ENCODE assay signal across 9 cellular contexts in genomic region chr6:129708496-129709216, GRCh38. TPM values are rescaled to one million over a fixed set of nuclear protein-coding genes. Genes with fewer than 3 reads are reported as not detected.
DNase-seq lines count a peak whose midpoint lies in the region; ATAC-seq and TF ChIP-seq lines count a peak whose summit lies in the region.
"Had no signal": no experiment of that assay in that cellular context is flagged by ENCODE, and none has a peak within 500 bp of the region (broad histone marks: within the 10 kb centered on the region; RNA-seq: fewer than 3 reads in every experiment).

No MANE protein-coding gene starts in this region.

- H3K4me3 ChIP-seq in GM08714 (ENCODE audit: low read length) (peak overlapping the region; percentile 89), SK-N-MC (peak overlapping the region; percentile 86), esophagus squamous epithelium (peak overlapping the region in 3 of 4 donors; percentile 59 to 78 (median 62)), gastrocnemius medialis (peak overlapping the region; percentile 62 to 84 (median 71)), Karpas-422 (ENCODE audit: low read length) (no peak overlapping the region)

- H2AFZ ChIP-seq in Karpas-422 (ENCODE audit: low read length) = no peak overlapping the region

- DNase-seq in SK-N-MC (ENCODE audit: low read depth, low spot score) = no peak
- DNase-seq in esophagus squamous epithelium (lab: John Stamatoyannopoulos, UW) = no peak
- DNase-seq in gastrocnemius medialis = no peak
- no peak for DNase-seq in ureter (ENCODE audit: low spot score)
- no peak for DNase-seq in Karpas-422
- no peak for DNase-seq in NCI-H2081 treated with DMSO at 0.1 percent for 48 hours (lab: John Stamatoyannopoulos, UW)
- DNase-seq: stimulated activated CD4-positive, alpha-beta T cell treated with anti-CD3 and anti-CD28 coated beads, Interleukin-4, amount 100 ng/mL, for 1 hour had no signal

- TF ChIP-seq CTCF in esophagus squamous epithelium (IDR thresholded peaks at IDR 0.05) (no peak), gastrocnemius medialis (IDR thresholded peaks at IDR 0.05 in 4 of 5, conservative IDR thresholded peaks at IDR 0.05 in 1 of 5) (no peak)

- H3K36me3 ChIP-seq in SK-N-MC (ENCODE audit: insufficient read depth, low read length) (no peaks in the 10 kb centered on the region), esophagus squamous epithelium (no peaks in the 10 kb centered on the region), gastrocnemius medialis (peaks cover 0 to 5% of the 10 kb centered on the region in 2 donors), Karpas-422 (ENCODE audit: insufficient read depth, low read length) (no peaks in the 10 kb centered on the region)

- H4K20me1 ChIP-seq in Karpas-422 (ENCODE audit: insufficient read depth, low read depth, low read length) = no peaks in the 10 kb centered on the region

- H3K4me2 ChIP-seq in Karpas-422 (ENCODE audit: low read depth, low read length, poor library complexity, severe bottlenecking) = no peak overlapping the region

- in situ Hi-C loops in gastrocnemius medialis (cut with MboI; ENCODE audit: low sequenced_read_pairs in 4 of 4) = no loop called here

- H3K4me1 ChIP-seq in esophagus squamous epithelium (peaks cover 7 to 33% (median 11%) of the 10 kb centered on the region in 3 donors), gastrocnemius medialis (peaks cover 26 to 43% of the 10 kb centered on the region in 2 donors), Karpas-422 (ENCODE audit: low read length) (peaks cover 12% of the 10 kb centered on the region)

- H3K27me3 ChIP-seq in esophagus squamous epithelium (no peaks in the 10 kb centered on the region), gastrocnemius medialis (no peaks in the 10 kb centered on the region), Karpas-422 (ENCODE audit: low read length) (no peaks in the 10 kb centered on the region)

- H3K79me2 ChIP-seq in Karpas-422 (ENCODE audit: low read length) = no peaks in the 10 kb centered on the region

- H3K9ac ChIP-seq in SK-N-MC (ENCODE audit: insufficient read length) = peak overlapping the region; percentile 70
- no peak overlapping the region for H3K9ac ChIP-seq in Karpas-422 (ENCODE audit: low read length)

- H3K9me3 ChIP-seq in SK-N-MC (ENCODE audit: low read depth, low read length) (no peaks in the 10 kb centered on the region), esophagus squamous epithelium (no peaks in the 10 kb centered on the region), gastrocnemius medialis (no peaks in the 10 kb centered on the region), Karpas-422 (ENCODE audit: low read length) (no peaks in the 10 kb centered on the region)

- peak overlapping the region; percentile 76; the same call in 1 of the 2 replicates for H3K27ac ChIP-seq in SK-N-MC
- H3K27ac ChIP-seq in esophagus squamous epithelium = peak overlapping the region in 3 of 4 donors; percentile 41 to 89 (median 87)
- H3K27ac ChIP-seq in gastrocnemius medialis = peak overlapping the region; percentile 83 to 92 (median 88)
- no peak overlapping the region for H3K27ac ChIP-seq in Karpas-422 (ENCODE audit: low read length)

- intact Hi-C loops in esophagus squamous epithelium (cut with DNase I) = no loop called here
- intact Hi-C loops in gastrocnemius medialis (cut with DNase I; ENCODE audit: low total_unique reads) = loop anchor here (2.0 kb wide), 1 partner anchor 24 kb away; no protein-coding TSS in a partner anchor

- TF ChIP-seq POLR2A in esophagus squamous epithelium (IDR thresholded peaks at IDR 0.05) = no peak
- no peak for TF ChIP-seq POLR2A in gastrocnemius medialis (IDR thresholded peaks at IDR 0.05)

- WGBS in esophagus squamous epithelium, 2 donors = 76 to 84% methylated on average over 4 of the region's 4 CpGs

- ATAC-seq in gastrocnemius medialis (no peak), HG02981 (IDR thresholded peaks at IDR 0.05; ENCODE audit: unreplicated experiment) (no peak)

- no peaks in the 10 kb centered on the region for H3K9me2 ChIP-seq in Karpas-422 (replicated peaks; ENCODE audit: insufficient read depth, low read length)

RNA-seq across cellular contexts. Expression of gene ARHGAP18, which starts 1.3 kb away (rescaled TPM):
- 1 to 10 TPM; 2.8 to 9.0 (median 7.1) TPM for total RNA-seq in esophagus squamous epithelium
- 1 to 10 TPM; 5.2 to 9.2 (median 6.5) TPM for total RNA-seq in gastrocnemius medialis
- total RNA-seq in ureter = 15.6 TPM
- total RNA-seq in Karpas-422 (2014; rRNA removed; shearing (Covaris generic); ENCODE audit: low replicate concordance) = 0.65 and 1.6 TPM in 2 replicates
